Comparison of ENCODE assay signal across 2 cellular contexts in genomic region chr2:136956050-136956449, GRCh38.
TF ChIP-seq lines count a peak whose summit lies in the region.

No MANE protein-coding gene starts in this region.

TF ChIP-seq in HepG2, 621 proteins besides CTCF, POLR2A, EP300 and RAD21:
- TF ChIP-seq MAFK (conservative IDR thresholded peaks at IDR 0.05 in 1 of 2, IDR thresholded peaks at IDR 0.05 in 1 of 2; ENCODE audit: low read length in 2 of 2) (peak; percentile 79 to 88), SOX6 (IDR thresholded peaks at IDR 0.05) (no peak), SOX6 (CRISPR knock-in tag; IDR thresholded peaks at IDR 0.05) (no peak), RBM39 (IDR thresholded peaks at IDR 0.05; ENCODE audit: low read depth, low read length, poor library complexity, severe bottlenecking) (no peak), FUBP1 (CRISPR knock-in tag; IDR thresholded peaks at IDR 0.05; ENCODE audit: borderline replicate concordance) (no peak), MAFF (IDR thresholded peaks at IDR 0.05; ENCODE audit: low read depth, low read length) (peak; percentile 77), GPBP1L1 (CRISPR knock-in tag; IDR thresholded peaks at IDR 0.05) (no peak), DNMT1 (CRISPR knock-in tag; IDR thresholded peaks at IDR 0.05) (no peak), ZNF383 (CRISPR knock-in tag; IDR thresholded peaks at IDR 0.05; ENCODE audit: borderline replicate concordance) (no peak), LBX2 (CRISPR knock-in tag; IDR thresholded peaks at IDR 0.05; ENCODE audit: borderline replicate concordance) (no peak), ZNF614 (CRISPR knock-in tag; IDR thresholded peaks at IDR 0.05; ENCODE audit: borderline replicate concordance) (no peak)

TF ChIP-seq in K562, 482 proteins besides CTCF, POLR2A, EP300 and RAD21:
- TF ChIP-seq MAFF (IDR thresholded peaks at IDR 0.05; ENCODE audit: low read length) (0 out of 2 replicates have a peak, but pooled peaks have one; percentile 8), SAFB2 (IDR thresholded peaks at IDR 0.05; ENCODE audit: borderline replicate concordance, low read depth, low read length, severe bottlenecking) (no peak)
